In genomic region chr1:83998599-83999315, GRCh38 we compare ENCODE assay signal across 7 cellular contexts. TPM values are rescaled to one million over a fixed set of nuclear protein-coding genes. Genes with fewer than 3 reads are reported as not detected.
DNase-seq lines count a peak whose midpoint lies in the region; ATAC-seq and TF ChIP-seq lines count a peak whose summit lies in the region.

A gene with protein sequence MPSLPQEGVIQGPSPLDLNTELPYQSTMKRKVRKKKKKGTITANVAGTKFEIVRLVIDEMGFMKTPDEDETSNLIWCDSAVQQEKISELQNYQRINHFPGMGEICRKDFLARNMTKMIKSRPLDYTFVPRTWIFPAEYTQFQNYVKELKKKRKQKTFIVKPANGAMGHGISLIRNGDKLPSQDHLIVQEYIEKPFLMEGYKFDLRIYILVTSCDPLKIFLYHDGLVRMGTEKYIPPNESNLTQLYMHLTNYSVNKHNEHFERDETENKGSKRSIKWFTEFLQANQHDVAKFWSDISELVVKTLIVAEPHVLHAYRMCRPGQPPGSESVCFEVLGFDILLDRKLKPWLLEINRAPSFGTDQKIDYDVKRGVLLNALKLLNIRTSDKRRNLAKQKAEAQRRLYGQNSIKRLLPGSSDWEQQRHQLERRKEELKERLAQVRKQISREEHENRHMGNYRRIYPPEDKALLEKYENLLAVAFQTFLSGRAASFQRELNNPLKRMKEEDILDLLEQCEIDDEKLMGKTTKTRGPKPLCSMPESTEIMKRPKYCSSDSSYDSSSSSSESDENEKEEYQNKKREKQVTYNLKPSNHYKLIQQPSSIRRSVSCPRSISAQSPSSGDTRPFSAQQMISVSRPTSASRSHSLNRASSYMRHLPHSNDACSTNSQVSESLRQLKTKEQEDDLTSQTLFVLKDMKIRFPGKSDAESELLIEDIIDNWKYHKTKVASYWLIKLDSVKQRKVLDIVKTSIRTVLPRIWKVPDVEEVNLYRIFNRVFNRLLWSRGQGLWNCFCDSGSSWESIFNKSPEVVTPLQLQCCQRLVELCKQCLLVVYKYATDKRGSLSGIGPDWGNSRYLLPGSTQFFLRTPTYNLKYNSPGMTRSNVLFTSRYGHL (minus strand): TSS chr1:83999132. CDS start chr1:83952211, 46,921 bp downstream.

- TF ChIP-seq CTCF in activated B cell treated with CpG ODN at 0.5 μM for 24 hours (IDR thresholded peaks at IDR 0.05) = no peak

- no peaks in the 10 kb centered on the region for H3K36me3 Mint-ChIP-seq in activated B cell treated with CpG ODN at 0.5 μM for 24 hours (ENCODE audit: low read depth)

- peak; percentile 79 for ATAC-seq in GM18867 (IDR thresholded peaks at IDR 0.05; ENCODE audit: unreplicated experiment)
- peak; percentile 84 for ATAC-seq in HG02973 (IDR thresholded peaks at IDR 0.05; ENCODE audit: unreplicated experiment)
- ATAC-seq in activated B cell treated with CpG ODN at 0.5 μM for 24 hours (ENCODE audit: low read depth) = peak; percentile 86
- peak; percentile 97 for ATAC-seq in left colon

- peak within 1 kb of the TSS; percentile 82 for H3K4me3 Mint-ChIP-seq in activated B cell treated with CpG ODN at 0.5 μM for 24 hours

- CTCF ChIA-PET in activated B cell treated with CpG ODN at 0.5 μM for 24 hours (lab: Charles Lee) = no interaction called here

- H3K27ac Mint-ChIP-seq in activated B cell treated with CpG ODN at 0.5 μM for 24 hours = no peak within 1 kb of the TSS

- peaks cover 13% of the 10 kb centered on the region for H3K4me1 Mint-ChIP-seq in activated B cell treated with CpG ODN at 0.5 μM for 24 hours

- POLR2A ChIA-PET in activated B cell treated with CpG ODN at 0.5 μM for 24 hours (lab: Charles Lee) = interaction anchor here (0.6 kb wide), 2 partner anchors 238 to 407 kb away, joined by 4 read pairs; no protein-coding TSS in a partner anchor

- peak; percentile 64 for DNase-seq in NCI-H2107 (lab: John Stamatoyannopoulos, UW)
- DNase-seq in activated B cell treated with CpG ODN at 0.5 μM for 24 hours = peak; percentile 65
- peak; percentile 87 for DNase-seq in cerebellum (ENCODE audit: low spot score)
- peak; percentile 78 to 84 for DNase-seq in left colon
- peak in 3 of 4 experiments; percentile 18 to 59 (median 36) for DNase-seq in stimulated activated CD4-positive, alpha-beta T cell treated with anti-CD3 and anti-CD28 coated beads, Interleukin-1b, Interleukin-23, amount 100 ng/mL, for 24 hours (ENCODE audit: low read depth in 4 of 4, low spot score in 1 of 4)

- peaks cover 41% of the 10 kb centered on the region for H3K27me3 Mint-ChIP-seq in activated B cell treated with CpG ODN at 0.5 μM for 24 hours

- H3K9me3 Mint-ChIP-seq in activated B cell treated with CpG ODN at 0.5 μM for 24 hours = no peaks in the 10 kb centered on the region

- intact Hi-C loops in activated B cell treated with CpG ODN at 0.5 μM for 24 hours (cut with micrococcal nuclease) (loop anchor here (1.0 to 5.0 kb wide), 3 partner anchors 79 to 1279 kb away; partner anchors contain the start of genes BCL10 and SSX2IP), left colon (cut with DNase I, micrococcal nuclease) (no loop called here)

RNA-seq across cellular contexts. Expression of the gene that starts here (rescaled TPM):
- total RNA-seq in activated B cell treated with CpG ODN at 0.5 μM for 24 hours (0.12 TPM in 1 of 2 replicates, not detected in the other), cerebellum (117 TPM), left colon (10 to 100 TPM in 1 of 2 donors, 1 to 10 TPM in 1; 2.8 to 10.3 TPM)

Comparison
In these comparisons a context has a peak if more than half of its experiments do, and no peak if none do; other contexts are left out.
1. Peak in every context shown above with its lines: DNase-seq and ATAC-seq.
2. RNA of the gene that starts here (total RNA-seq): 117 TPM in cerebellum (single experiment); 2.8 to 10.3 TPM in left colon and 0.12 TPM in activated B cell treated with CpG ODN at 0.5 μM for 24 hours; every median in the first group is over 10 times any median in the second.
3. Peak in DNase-seq and ATAC-seq in activated B cell treated with CpG ODN at 0.5 μM for 24 hours; RNA of the gene not detected or under 1 TPM.
4. DNase-seq: peak in every context shown above with its lines; median percentile 87 in cerebellum; 81 in left colon; 65 in activated B cell treated with CpG ODN at 0.5 μM for 24 hours; 64 in NCI-H2107; 36 in stimulated activated CD4-positive, alpha-beta T cell treated with anti-CD3 and anti-CD28 coated beads, Interleukin-1b, Interleukin-23, amount 100 ng/mL, for 24 hours.